ENCODE assay signal across 8 cellular contexts in the genomic region with DNA sequence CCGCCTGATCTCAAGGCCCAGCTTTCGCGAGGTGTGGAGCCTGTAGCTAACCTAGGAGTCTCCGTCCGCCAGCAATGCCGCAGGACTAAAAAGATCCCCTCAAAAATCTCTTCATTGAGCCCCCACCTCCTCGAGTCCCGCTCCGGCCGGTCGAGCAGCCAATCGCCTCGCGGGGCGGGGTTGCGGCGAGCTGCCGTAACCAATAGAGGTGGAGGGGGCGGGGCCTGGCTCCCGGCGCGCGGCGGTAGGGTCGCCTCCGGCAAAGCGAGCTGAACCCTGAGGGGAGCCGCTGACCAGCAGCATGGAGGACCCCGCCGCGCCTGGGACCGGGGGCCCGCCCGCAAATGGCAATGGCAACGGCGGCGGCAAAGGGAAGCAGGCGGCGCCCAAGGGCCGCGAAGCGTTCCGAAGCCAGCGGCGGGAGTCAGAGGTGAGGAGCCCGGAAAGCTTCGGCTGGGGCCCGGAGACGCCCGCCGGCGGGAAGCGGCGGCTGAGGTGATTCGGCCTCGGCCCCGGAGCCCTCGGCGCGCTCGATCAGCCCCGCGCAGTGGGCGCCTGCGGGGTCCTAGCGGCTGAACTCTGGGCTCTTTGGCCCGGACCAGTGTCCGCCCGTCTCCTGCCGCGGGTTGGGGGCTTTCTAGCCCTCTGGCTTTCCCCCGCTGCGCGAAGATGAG. TPM values are rescaled to one million over a fixed set of nuclear protein-coding genes. Genes with fewer than 3 reads are reported as not detected.
A peak's percentile ranks its signal among the peaks of the same experiment; 100 is the strongest.
DNase-seq lines count a peak whose midpoint lies in the region; ATAC-seq and TF ChIP-seq lines count a peak whose summit lies in the region.

A gene with protein sequence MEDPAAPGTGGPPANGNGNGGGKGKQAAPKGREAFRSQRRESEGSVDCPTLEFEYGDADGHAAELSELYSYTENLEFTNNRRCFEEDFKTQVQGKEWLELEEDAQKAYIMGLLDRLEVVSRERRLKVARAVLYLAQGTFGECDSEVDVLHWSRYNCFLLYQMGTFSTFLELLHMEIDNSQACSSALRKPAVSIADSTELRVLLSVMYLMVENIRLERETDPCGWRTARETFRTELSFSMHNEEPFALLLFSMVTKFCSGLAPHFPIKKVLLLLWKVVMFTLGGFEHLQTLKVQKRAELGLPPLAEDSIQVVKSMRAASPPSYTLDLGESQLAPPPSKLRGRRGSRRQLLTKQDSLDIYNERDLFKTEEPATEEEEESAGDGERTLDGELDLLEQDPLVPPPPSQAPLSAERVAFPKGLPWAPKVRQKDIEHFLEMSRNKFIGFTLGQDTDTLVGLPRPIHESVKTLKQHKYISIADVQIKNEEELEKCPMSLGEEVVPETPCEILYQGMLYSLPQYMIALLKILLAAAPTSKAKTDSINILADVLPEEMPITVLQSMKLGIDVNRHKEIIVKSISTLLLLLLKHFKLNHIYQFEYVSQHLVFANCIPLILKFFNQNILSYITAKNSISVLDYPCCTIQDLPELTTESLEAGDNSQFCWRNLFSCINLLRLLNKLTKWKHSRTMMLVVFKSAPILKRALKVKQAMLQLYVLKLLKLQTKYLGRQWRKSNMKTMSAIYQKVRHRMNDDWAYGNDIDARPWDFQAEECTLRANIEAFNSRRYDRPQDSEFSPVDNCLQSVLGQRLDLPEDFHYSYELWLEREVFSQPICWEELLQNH (plus strand): TSS at position 261 of the 674 bp plus-strand sequence. CDS start 41 bp downstream, at position 302.

- H3K36me3 Mint-ChIP-seq in activated naive CD8-positive, alpha-beta T cell treated with anti-CD3 and anti-CD28 coated beads, Interleukin-2, amount 50 U/mL, for 24 hours (ENCODE audit: low read depth) = peaks cover 19% of the 10 kb centered on the region
- H3K36me3 Mint-ChIP-seq in progenitor cell of endocrine pancreas (ENCODE audit: insufficient read depth) = no peaks in the 10 kb centered on the region

- peak within 1 kb of the TSS; percentile 45 to 92 (median 86) for H3K4me3 ChIP-seq in heart right ventricle
- H3K4me3 ChIP-seq in upper lobe of right lung = peak within 1 kb of the TSS; percentile 88

- peak within 1 kb of the TSS; percentile 89 for H3K4me3 Mint-ChIP-seq in activated naive CD8-positive, alpha-beta T cell treated with anti-CD3 and anti-CD28 coated beads, Interleukin-2, amount 50 U/mL, for 24 hours
- peak within 1 kb of the TSS; percentile 89 for H3K4me3 Mint-ChIP-seq in progenitor cell of endocrine pancreas (ENCODE audit: low read depth)

- H3K4me1 Mint-ChIP-seq in activated naive CD8-positive, alpha-beta T cell treated with anti-CD3 and anti-CD28 coated beads, Interleukin-2, amount 50 U/mL, for 24 hours = peaks cover 48% of the 10 kb centered on the region
- peaks cover 8% of the 10 kb centered on the region for H3K4me1 Mint-ChIP-seq in progenitor cell of endocrine pancreas (ENCODE audit: low read depth)

- peaks cover 0 to 30% (median 8%) of the 10 kb centered on the region in 9 donors for H3K4me1 ChIP-seq in heart right ventricle
- peaks cover 13% of the 10 kb centered on the region for H3K4me1 ChIP-seq in upper lobe of right lung

- H3K9me3 Mint-ChIP-seq in activated naive CD8-positive, alpha-beta T cell treated with anti-CD3 and anti-CD28 coated beads, Interleukin-2, amount 50 U/mL, for 24 hours = no peaks in the 10 kb centered on the region
- H3K9me3 Mint-ChIP-seq in progenitor cell of endocrine pancreas (ENCODE audit: low read depth) = no peaks in the 10 kb centered on the region

- peak within 1 kb of the TSS in 9 of 10 donors; percentile 63 to 86 (median 78) for H3K27ac ChIP-seq in heart right ventricle
- peak within 1 kb of the TSS; percentile 19 for H3K27ac ChIP-seq in upper lobe of right lung

- TF ChIP-seq POLR2A in GM15510 (IDR thresholded peaks at IDR 0.05; ENCODE audit: borderline replicate concordance, extremely low read depth, insufficient read length) = peak; percentile 68

- ATAC-seq in HG02852 (IDR thresholded peaks at IDR 0.05; ENCODE audit: unreplicated experiment) = peak; percentile 97
- peak; percentile 76 for ATAC-seq in activated naive CD8-positive, alpha-beta T cell treated with anti-CD3 and anti-CD28 coated beads, Interleukin-2, amount 50 U/mL, for 24 hours
- ATAC-seq in heart right ventricle = peak; percentile 98 to 100 (median 99)
- peak; percentile 98 for ATAC-seq in upper lobe of right lung

- H3K9me3 ChIP-seq in heart right ventricle (no peaks in the 10 kb centered on the region), upper lobe of right lung (no peaks in the 10 kb centered on the region)

- TF ChIP-seq CTCF in heart right ventricle (IDR thresholded peaks at IDR 0.05) (no peak), progenitor cell of endocrine pancreas (IDR thresholded peaks at IDR 0.05; ENCODE audit: unreplicated experiment) (no peak), upper lobe of right lung (IDR thresholded peaks at IDR 0.05) (no peak)

- peaks cover 0 to 35% (median 0%) of the 10 kb centered on the region in 7 donors for H3K27me3 ChIP-seq in heart right ventricle
- peaks cover 12% of the 10 kb centered on the region for H3K27me3 ChIP-seq in upper lobe of right lung

- peaks cover 34% of the 10 kb centered on the region for H3K27me3 Mint-ChIP-seq in activated naive CD8-positive, alpha-beta T cell treated with anti-CD3 and anti-CD28 coated beads, Interleukin-2, amount 50 U/mL, for 24 hours
- H3K27me3 Mint-ChIP-seq in progenitor cell of endocrine pancreas = peaks cover 33% of the 10 kb centered on the region

- intact Hi-C loops in heart right ventricle (cut with DNase I) = loop anchor here in 1 of 10 donors (10.0 kb wide), 1 partner anchor 60 kb away; no protein-coding TSS in a partner anchor
- intact Hi-C loops in upper lobe of right lung (cut with DNase I) = no loop called here

- peak; percentile 87 for DNase-seq in NCI-H1436 (lab: John Stamatoyannopoulos, UW)
- peak; percentile 84 for DNase-seq in T follicular helper cell (ENCODE audit: low read depth)
- DNase-seq in activated naive CD8-positive, alpha-beta T cell treated with anti-CD3 and anti-CD28 coated beads, Interleukin-2, amount 50 U/mL, for 24 hours = peak; percentile 96
- peak; percentile 93 to 94 for DNase-seq in heart right ventricle
- peak; percentile 92 for DNase-seq in progenitor cell of endocrine pancreas (ENCODE audit: low spot score, unreplicated experiment)
- peak; percentile 96 for DNase-seq in upper lobe of right lung

- no peaks in the 10 kb centered on the region for H3K36me3 ChIP-seq in heart right ventricle
- H3K36me3 ChIP-seq in upper lobe of right lung = no peaks in the 10 kb centered on the region

- peak within 1 kb of the TSS; percentile 72 for H3K27ac Mint-ChIP-seq in activated naive CD8-positive, alpha-beta T cell treated with anti-CD3 and anti-CD28 coated beads, Interleukin-2, amount 50 U/mL, for 24 hours
- H3K27ac Mint-ChIP-seq in progenitor cell of endocrine pancreas = peak within 1 kb of the TSS; percentile 93

- 0% methylated on average over 74 of the region's 74 CpGs for WGBS in heart right ventricle, 2 donors

RNA-seq across cellular contexts. Expression of the gene that starts here (rescaled TPM):
- total RNA-seq in heart right ventricle = 10 to 100 TPM; 14.6 to 36.9 (median 22.2) TPM
- 10 to 100 TPM; 10.6 to 12.4 TPM for polyA plus RNA-seq in heart right ventricle
- total RNA-seq in progenitor cell of endocrine pancreas = 6.5 and 6.8 TPM in 2 replicates
- 1.3 TPM for total RNA-seq in upper lobe of right lung

Comparison
In these comparisons a context has a peak if more than half of its experiments do, and no peak if none do; other contexts are left out.
1. Peak in every context shown above with its lines: DNase-seq, ATAC-seq, H3K4me3 ChIP-seq and H3K27ac ChIP-seq.